In genomic region chr14:74437654-74438053, GRCh38 we compare ENCODE assay signal across 2 cellular contexts.
TF ChIP-seq lines count a peak whose summit lies in the region.

No MANE protein-coding gene starts in this region.

TF ChIP-seq in HCT116, 20 proteins besides CTCF, POLR2A, EP300 and RAD21:
- TF ChIP-seq REST (IDR thresholded peaks at IDR 0.05; ENCODE audit: low read depth) = peak; percentile 71
- no peak for TF ChIP-seq ZFX (IDR thresholded peaks at IDR 0.05)

TF ChIP-seq in SK-N-SH, 30 proteins besides CTCF, POLR2A, EP300 and RAD21:
- TF ChIP-seq REST (IDR thresholded peaks at IDR 0.05; ENCODE audit: low read depth, low read length) (peak; percentile 93), FOSL2 (IDR thresholded peaks at IDR 0.05; ENCODE audit: borderline replicate concordance, low read depth) (no peak)
TF ChIP-seq in SK-N-SH: peak in this region for 1.
